Comparison of ENCODE assay signal across 8 cellular contexts in genomic region chr20:61719691-61720347, GRCh38.
DNase-seq lines count a peak whose midpoint lies in the region; ATAC-seq lines count a peak whose summit lies in the region.

No MANE protein-coding gene starts in this region.

- ATAC-seq in HG02884 (IDR thresholded peaks at IDR 0.05; ENCODE audit: unreplicated experiment) = no peak

- peak overlapping the region; percentile 58 for H3K4me3 ChIP-seq in Jurkat, Clone E6-1 (ENCODE audit: low read length)
- H3K4me3 ChIP-seq in iPS-15b (ENCODE audit: low read depth, low read length) = no peak overlapping the region

- no peaks in the 10 kb centered on the region for H3K9me3 ChIP-seq in iPS-15b (ENCODE audit: control insufficient read depth, insufficient read depth, low read length)

- peak; percentile 91 for DNase-seq in Jurkat, Clone E6-1 (ENCODE audit: low read depth, low spot score)
- peak; percentile 36 for DNase-seq in activated T-cell treated with anti-CD3 and anti-CD28 coated beads for 48 hours (ENCODE audit: low read depth)
- peak in 2 of 3 donors; percentile 4 to 24 for DNase-seq in stimulated activated CD4-positive, alpha-beta T cell treated with anti-CD3 and anti-CD28 coated beads, TNF-alpha, amount 100 ng/mL, for 48 hours (ENCODE audit: low read depth in 3 of 3)
- no peak for DNase-seq in NCI-H146 treated with DMSO at 0.1 percent for 48 hours (lab: John Stamatoyannopoulos, UW; ENCODE audit: unreplicated experiment)
- DNase-seq in SIG-M5 (lab: John Stamatoyannopoulos, UW) = no peak
- DNase-seq in NK-92 treated with Interleukin-12 subunit alpha and Interleukin-12 subunit beta, amount 100 ng/mL, for 24 hours (lab: John Stamatoyannopoulos, UW) = no peak

- H3K9ac ChIP-seq in iPS-15b (ENCODE audit: low read depth, low read length) = peak overlapping the region; percentile 41

- peaks cover 11% of the 10 kb centered on the region for H3K4me1 ChIP-seq in iPS-15b (ENCODE audit: control insufficient read depth, insufficient read depth, low read length)

- H3K27me3 ChIP-seq in iPS-15b (ENCODE audit: control insufficient read depth, insufficient read depth, low read length) = no peaks in the 10 kb centered on the region

- H3K36me3 ChIP-seq in iPS-15b (ENCODE audit: control insufficient read depth, insufficient read depth, low read length) = no peaks in the 10 kb centered on the region

Comparison
In these comparisons a context has a peak if more than half of its experiments do, and no peak if none do; other contexts are left out.
1. DNase-seq: peak in Jurkat, Clone E6-1 (single experiment), activated T-cell treated with anti-CD3 and anti-CD28 coated beads for 48 hours (single experiment) and stimulated activated CD4-positive, alpha-beta T cell treated with anti-CD3 and anti-CD28 coated beads, TNF-alpha, amount 100 ng/mL, for 48 hours (2 of 3); none in NCI-H146 treated with DMSO at 0.1 percent for 48 hours (single experiment), SIG-M5 (single experiment) and NK-92 treated with Interleukin-12 subunit alpha and Interleukin-12 subunit beta, amount 100 ng/mL, for 24 hours (single experiment).